Comparison of ENCODE assay signal across 8 cellular contexts in the genomic region with DNA sequence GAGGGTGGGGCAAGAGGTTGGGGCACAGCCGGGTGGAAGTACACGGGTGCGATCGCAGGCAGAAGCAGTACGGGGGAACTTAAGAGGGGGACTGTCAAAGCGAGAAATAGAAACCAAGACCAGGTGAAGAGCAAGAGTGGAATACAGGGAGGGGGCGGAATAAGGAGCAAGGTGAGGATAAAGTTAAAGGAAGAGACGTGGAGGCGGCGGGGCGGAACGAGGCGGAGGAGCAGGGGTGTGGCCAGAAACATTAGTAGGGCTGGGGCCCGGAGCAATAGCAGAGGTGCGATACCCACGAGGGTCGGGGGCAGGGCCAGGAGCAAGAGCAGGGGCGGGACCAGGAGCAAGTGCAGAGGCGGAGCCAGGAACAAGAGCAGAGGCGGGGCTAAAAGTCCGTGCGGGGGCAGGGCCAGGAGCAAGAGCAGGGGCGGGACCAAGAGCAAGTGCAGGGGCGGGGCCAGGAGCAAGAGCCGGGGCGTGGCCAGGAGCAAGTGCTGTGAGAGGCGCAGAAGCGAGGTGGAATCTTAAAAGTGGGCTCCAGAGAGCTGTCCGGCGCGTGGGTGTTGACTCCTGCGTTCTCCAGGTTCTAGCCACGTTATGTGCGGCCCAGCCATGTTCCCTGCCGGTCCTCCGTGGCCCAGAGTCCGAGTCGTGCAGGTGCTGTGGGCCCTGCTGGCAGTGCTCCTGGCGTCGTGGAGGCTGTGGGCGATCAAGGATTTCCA. TPM values are rescaled to one million over a fixed set of nuclear protein-coding genes. Genes with fewer than 3 reads are reported as not detected.
DNase-seq lines count a peak whose midpoint lies in the region; ATAC-seq, FAIRE-seq and TF ChIP-seq lines count a peak whose summit lies in the region.

No MANE protein-coding gene starts in this region.

- no peaks in the 10 kb centered on the region for H3K27me3 Mint-ChIP-seq in IgD-negative memory B cell

- peak overlapping the region; percentile 87 to 99 (median 87) for H3K27ac Mint-ChIP-seq in IgD-negative memory B cell

- peak overlapping the region; percentile 88 to 99 (median 96) for H3K4me3 Mint-ChIP-seq in IgD-negative memory B cell

- no peak for FAIRE-seq in D721Med (lab: Jason Lieb, UNC)

- H3K9me3 ChIP-seq in OCI-LY7 (ENCODE audit: low read length) = no peaks in the 10 kb centered on the region

- TF ChIP-seq CTCF in D721Med (IDR thresholded peaks at IDR 0.05; ENCODE audit: insufficient read depth, missing control alignments) (no peak), OCI-LY7 (conservative IDR thresholded peaks at IDR 0.05; ENCODE audit: low read length) (no peak)

- peaks cover 0 to 11% (median 8%) of the 10 kb centered on the region in 3 donors for H3K4me1 Mint-ChIP-seq in IgD-negative memory B cell

- no peaks in the 10 kb centered on the region for H3K36me3 ChIP-seq in OCI-LY7 (ENCODE audit: insufficient read depth, low read length)

- no TSS peak for BruUV-seq in OCI-LY7 (replicated peaks; lab: Mats Ljungman, UMichigan)

- DNase-seq in D721Med (ENCODE audit: insufficient read length, low spot score) = peak; percentile 88
- peak; percentile 97 for DNase-seq in OCI-LY7 (ENCODE audit: low spot score)
- peak; percentile 93 for DNase-seq in activated T-cell treated with anti-CD3 and anti-CD28 coated beads for 24 hours (ENCODE audit: low read depth)
- DNase-seq in epithelial cell of prostate (ENCODE audit: low read depth, low spot score) = peak; percentile 89
- DNase-seq in mucosa of gallbladder (ENCODE audit: low spot score) = peak; percentile 96
- peak; percentile 89 to 92 for DNase-seq in stimulated activated CD8-positive, alpha-beta memory T cell treated with anti-CD3 and anti-CD28 coated beads, Interleukin-4, amount 100 ng/mL, for 1 hour (ENCODE audit: low read depth in 2 of 2, low spot score in 1 of 2)

- peak overlapping the region; percentile 92 for H2AFZ ChIP-seq in OCI-LY7 (ENCODE audit: low read length)

- H3K9me2 ChIP-seq in OCI-LY7 (ENCODE audit: insufficient read depth, low read length) = no peaks in the 10 kb centered on the region

- H3K9me3 Mint-ChIP-seq in IgD-negative memory B cell = no peaks in the 10 kb centered on the region

- peaks cover 5% of the 10 kb centered on the region for H3K4me1 ChIP-seq in OCI-LY7 (ENCODE audit: insufficient read depth, low read length, poor library complexity, severe bottlenecking)

- no peaks in the 10 kb centered on the region for H4K20me1 ChIP-seq in OCI-LY7 (ENCODE audit: insufficient read depth, low read length)

- no peaks in the 10 kb centered on the region for H3K79me2 ChIP-seq in OCI-LY7 (ENCODE audit: insufficient read depth, low read depth, low read length)

- peak; percentile 61 for ATAC-seq in GM21528 (IDR thresholded peaks at IDR 0.05; ENCODE audit: low FRiP score, unreplicated experiment)

- H3K27ac ChIP-seq in OCI-LY7 (ENCODE audit: low read depth, low read length, poor library complexity, severe bottlenecking) = peak overlapping the region; percentile 79
- peak overlapping the region; percentile 89 for H3K27ac ChIP-seq in epithelial cell of prostate

- POLR2A ChIA-PET in OCI-LY7 (lab: Charles Lee) = interaction anchor here (0.9 to 1.5 kb wide), 2 partner anchors 37 to 102 kb away, joined by 6 to 12 read pairs; a partner anchor contains a TSS

- H3K4me3 ChIP-seq in OCI-LY7 (ENCODE audit: low read depth, low read length, poor library complexity, severe bottlenecking) = peak overlapping the region; percentile 79

- no peaks in the 10 kb centered on the region for H3K36me3 Mint-ChIP-seq in IgD-negative memory B cell

- CTCF ChIA-PET in OCI-LY7 (lab: Charles Lee; ENCODE audit: unreplicated experiment) = no interaction called here

- H3K4me2 ChIP-seq in OCI-LY7 (ENCODE audit: low read length) = peak overlapping the region; percentile 92

- intact Hi-C loops in OCI-LY7 (cut with micrococcal nuclease; ENCODE audit: unreplicated experiment) = loop anchor here (1.0 kb wide), 2 partner anchors 38 to 282 kb away; a partner anchor contains a TSS

RNA-seq across cellular contexts. Expression of a gene that starts 1.2 kb away (rescaled TPM):
- polyA plus RNA-seq in IgD-negative memory B cell = 1.6 TPM
- total RNA-seq in OCI-LY7 (2014; rRNA removed; shearing (Covaris generic)) = 1.9 and 4.3 TPM in 2 replicates
- total RNA-seq in OCI-LY7 (2022) (8.3 and 9.4 TPM in 2 replicates), mucosa of gallbladder (11.9 TPM)

RNA-seq across cellular contexts. Expression of a gene that starts 17.2 kb away (rescaled TPM):
- 3.6 TPM for polyA plus RNA-seq in IgD-negative memory B cell
- total RNA-seq in OCI-LY7 (2014; rRNA removed; shearing (Covaris generic)) = 1.7 and 1.8 TPM in 2 replicates
- 5.4 and 6.9 TPM in 2 replicates for total RNA-seq in OCI-LY7 (2022)
- 21.5 TPM for total RNA-seq in mucosa of gallbladder

RNA-seq across cellular contexts. Expression of a gene that starts 21.1 kb away (rescaled TPM):
- polyA plus RNA-seq in IgD-negative memory B cell = 33.7 TPM
- total RNA-seq in OCI-LY7 (2014; rRNA removed; shearing (Covaris generic)) = 44.3 and 68.3 TPM in 2 replicates
- total RNA-seq in OCI-LY7 (2022) (59.3 and 64.3 TPM in 2 replicates), mucosa of gallbladder (31.6 TPM)

RNA-seq across cellular contexts. Expression of a gene that starts 32.7 kb away (rescaled TPM):
- polyA plus RNA-seq in IgD-negative memory B cell = 0.83 TPM
- not detected in 2 replicates for total RNA-seq in OCI-LY7 (2014; rRNA removed; shearing (Covaris generic))
- not detected in 2 replicates for total RNA-seq in OCI-LY7 (2022)
- total RNA-seq in mucosa of gallbladder = 77.7 TPM

RNA-seq across cellular contexts. Expression of a gene that starts 37.6 kb away (rescaled TPM):
- 191 TPM for polyA plus RNA-seq in IgD-negative memory B cell
- total RNA-seq in OCI-LY7 (2014; rRNA removed; shearing (Covaris generic)) = 224 and 238 TPM in 2 replicates
- total RNA-seq in OCI-LY7 (2022) (158 and 169 TPM in 2 replicates), mucosa of gallbladder (112 TPM)

Comparison
In these comparisons a context has a peak if more than half of its experiments do, and no peak if none do; other contexts are left out.
1. Peak in every context shown above with its lines: DNase-seq, ATAC-seq, H3K4me3 ChIP-seq and H3K27ac ChIP-seq.